Comparison of ENCODE assay signal across 15 cellular contexts in genomic region chr6:88459224-88459623, GRCh38.
DNase-seq lines count a peak whose midpoint lies in the region; TF ChIP-seq lines count a peak whose summit lies in the region.
"Had no signal": no experiment of that assay in that cellular context is flagged by ENCODE, and none has a peak within 500 bp of the region (broad histone marks: within the 10 kb centered on the region; RNA-seq: fewer than 3 reads in every experiment).

No MANE protein-coding gene starts in this region.

- CTCF ChIA-PET in RWPE1 (lab: Yijun Ruan, JAX), result interaction anchor here (0.7 kb wide), 1 partner anchor 611 kb away, joined by 3 read pairs; no protein-coding TSS in a partner anchor

- H3K4me1 ChIP-seq in hepatocyte (ENCODE audit: insufficient read depth), result no peaks in the 10 kb centered on the region

- no peaks in the 10 kb centered on the region for H3K36me3 Mint-ChIP-seq in brain
- H3K36me3 Mint-ChIP-seq: CD4-positive, alpha-beta memory T cell had no signal

- TF ChIP-seq CTCF in brain (conservative IDR thresholded peaks at IDR 0.05), result no peak
- TF ChIP-seq CTCF in RWPE1 (conservative IDR thresholded peaks at IDR 0.05; ENCODE audit: low read depth), result no peak
- no peak for TF ChIP-seq CTCF in hepatocyte (IDR thresholded peaks at IDR 0.05; ENCODE audit: poor library complexity)

- no peaks in the 10 kb centered on the region for H4K20me1 ChIP-seq in hepatocyte (ENCODE audit: insufficient read depth, poor library complexity, severe bottlenecking)

- no peak overlapping the region for H2AFZ ChIP-seq in hepatocyte
- H2AFZ ChIP-seq: GM23338 had no signal

- H3K27ac ChIP-seq in RWPE1 (no peak overlapping the region), hepatocyte (no peak overlapping the region)

- H3K9me3 Mint-ChIP-seq in brain, result peaks cover 0 to 17% (median 13%) of the 10 kb centered on the region in 5 experiments

- no peaks in the 10 kb centered on the region for H3K36me3 ChIP-seq in hepatocyte (replicated peaks; ENCODE audit: insufficient read depth, low read depth)

- 86% methylated on average over 1 of the region's 1 CpG for WGBS in hepatocyte (ENCODE audit: low lambda C conversion rate, missing lambda C conversion rate)

- no peaks in the 10 kb centered on the region for H3K79me2 ChIP-seq in hepatocyte

- H3K4me3 ChIP-seq in hepatocyte, result no peak overlapping the region
- H3K4me3 ChIP-seq: GM23338 had no signal

- peaks cover 3% of the 10 kb centered on the region for H3K27me3 Mint-ChIP-seq in brain

- no peak overlapping the region for H3K4me3 Mint-ChIP-seq in brain
- H3K4me3 Mint-ChIP-seq: CD4-positive, alpha-beta memory T cell; GM23338; H9 had no signal

- no peak overlapping the region for H3K4me2 ChIP-seq in hepatocyte
- H3K4me2 ChIP-seq: GM23338 had no signal

- H3K27me3 ChIP-seq in hepatocyte, result peaks cover 6% of the 10 kb centered on the region

- peaks cover 23% of the 10 kb centered on the region for H3K4me1 Mint-ChIP-seq in brain
- H3K4me1 Mint-ChIP-seq: CD4-positive, alpha-beta memory T cell; GM23338 had no signal

- no peaks in the 10 kb centered on the region for H3K9me2 ChIP-seq in hepatocyte (replicated peaks; ENCODE audit: insufficient read depth)

- POLR2A ChIA-PET in RWPE1 (lab: Yijun Ruan, JAX; ENCODE audit: low non-redundant PET), result no interaction called here

- DNase-seq in DMS 273 treated with DMSO at 0.1 percent for 48 hours (lab: John Stamatoyannopoulos, UW) (peak; percentile 51), NCI-H2171 (lab: John Stamatoyannopoulos, UW) (peak; percentile 75), RWPE1 (ENCODE audit: low spot score) (no peak), hepatocyte (ENCODE audit: low spot score) (no peak)
- no peak for DNase-seq in activated CD4-positive, CD25-positive, alpha-beta regulatory T cell (lab: John Stamatoyannopoulos, UW)
- DNase-seq: C1 segment of cervical spinal cord; Calu3; CD4-positive, alpha-beta memory T cell; COR-L47; DMS53; DMS79 treated with DMSO at 0.1 percent for 48 hours; GF-D8; H9 had no signal

- peak overlapping the region in 3 of 5 experiments; percentile 3 to 89 (median 42) for H3K27ac Mint-ChIP-seq in brain
- H3K27ac Mint-ChIP-seq: CD4-positive, alpha-beta memory T cell; GM23338; H9 had no signal

- no peaks in the 10 kb centered on the region for H3K9me3 ChIP-seq in hepatocyte (ENCODE audit: low read depth)

Comparison
In these comparisons a context has a peak if more than half of its experiments do, and no peak if none do; other contexts are left out.
1. DNase-seq: peak in DMS 273 treated with DMSO at 0.1 percent for 48 hours (single experiment) and NCI-H2171 (single experiment); none in RWPE1 (single experiment), hepatocyte (single experiment) and activated CD4-positive, CD25-positive, alpha-beta regulatory T cell (0 of 4).